1 cellular context compared by ENCODE assay signal in genomic region chr19:16374436-16374835, GRCh38.
TF ChIP-seq lines count a peak whose summit lies in the region.

No MANE protein-coding gene starts in this region.

TF ChIP-seq in H1, 55 proteins besides CTCF, POLR2A, EP300 and RAD21:
- no peak for TF ChIP-seq BCL11A (IDR thresholded peaks at IDR 0.05; ENCODE audit: low read depth in 2 of 2, low read length in 2 of 2)
